8 cellular contexts compared by ENCODE assay signal in genomic region chr5:40798012-40798855, GRCh38. TPM values are rescaled to one million over a fixed set of nuclear protein-coding genes. Genes with fewer than 3 reads are reported as not detected.
DNase-seq lines count a peak whose midpoint lies in the region; ATAC-seq and TF ChIP-seq lines count a peak whose summit lies in the region.

PRKAA1 (minus strand) TSS chr5:40798374; CDS start chr5:40798189, 185 bp downstream.

- peak; percentile 77 for TF ChIP-seq CTCF in Calu3 (IDR thresholded peaks at IDR 0.05; ENCODE audit: unreplicated experiment)

- peak within 1 kb of the TSS; percentile 66 for H3K27ac Mint-ChIP-seq in Calu3 (ENCODE audit: unreplicated experiment)
- H3K27ac Mint-ChIP-seq in effector memory CD8-positive, alpha-beta T cell = peak within 1 kb of the TSS; percentile 87 to 90

- H2BK5ac ChIP-seq in mesenchymal stem cell (ENCODE audit: low read depth, low read length, poor library complexity, severe bottlenecking) = peak within 1 kb of the TSS; percentile 59

- H3K4me2 ChIP-seq in mesenchymal stem cell (ENCODE audit: low read length, poor library complexity, severe bottlenecking) = peak within 1 kb of the TSS; percentile 92

- H2BK120ac ChIP-seq in mesenchymal stem cell (ENCODE audit: low read depth, low read length) = peak within 1 kb of the TSS; percentile 71

- no TSS peak for BruUV-seq in Calu3 (replicated peaks; lab: Mats Ljungman, UMichigan)

- no peak within 1 kb of the TSS for H2AK5ac ChIP-seq in mesenchymal stem cell (ENCODE audit: low read length, severe bottlenecking)

- peaks cover 12% of the 10 kb centered on the region for H3K4me1 Mint-ChIP-seq in Calu3 (ENCODE audit: low read depth, unreplicated experiment)
- peaks cover 21 to 40% of the 10 kb centered on the region in 2 donors for H3K4me1 Mint-ChIP-seq in effector memory CD8-positive, alpha-beta T cell (ENCODE audit: low read depth in 2 of 2)

- peak within 1 kb of the TSS; percentile 98 for H3K9ac ChIP-seq in mesenchymal stem cell (ENCODE audit: low read length)

- peaks cover 47% of the 10 kb centered on the region for H3K36me3 Mint-ChIP-seq in Calu3 (ENCODE audit: insufficient read depth, unreplicated experiment)
- peaks cover 14% of the 10 kb centered on the region for H3K36me3 Mint-ChIP-seq in effector memory CD8-positive, alpha-beta T cell (ENCODE audit: insufficient read depth)

- no peaks in the 10 kb centered on the region for H3K9me3 ChIP-seq in mesenchymal stem cell (ENCODE audit: control insufficient read depth, low read length)

- peak within 1 kb of the TSS; percentile 96 for H3K27ac ChIP-seq in mesenchymal stem cell (ENCODE audit: low read length, poor library complexity, severe bottlenecking)

- H3K36me3 ChIP-seq in mesenchymal stem cell (ENCODE audit: control insufficient read depth in 1 of 2, insufficient read depth in 2 of 2, low read depth in 1 of 2, low read length in 2 of 2) = peaks cover 0 to 7% of the 10 kb centered on the region in 2 experiments

- no peaks in the 10 kb centered on the region for H3K4me1 ChIP-seq in mesenchymal stem cell (ENCODE audit: control insufficient read depth, insufficient read depth, low read depth, low read length)

- intact Hi-C loops in Calu3 (cut with micrococcal nuclease; ENCODE audit: unreplicated experiment) = no loop called here

- H4K91ac ChIP-seq in mesenchymal stem cell (ENCODE audit: low read length) = no peak within 1 kb of the TSS

- H3K4ac ChIP-seq in mesenchymal stem cell (ENCODE audit: low read depth in 1 of 2, low read length in 2 of 2) = peak within 1 kb of the TSS; percentile 13 to 96

- peak within 1 kb of the TSS; percentile 85 for H3K4me3 Mint-ChIP-seq in Calu3 (ENCODE audit: low read depth, unreplicated experiment)
- peak within 1 kb of the TSS; percentile 83 to 89 for H3K4me3 Mint-ChIP-seq in effector memory CD8-positive, alpha-beta T cell

- peak within 1 kb of the TSS; percentile 86 for H4K8ac ChIP-seq in mesenchymal stem cell (ENCODE audit: low read length)

- peak within 1 kb of the TSS; percentile 93 for H2AFZ ChIP-seq in mesenchymal stem cell (ENCODE audit: low read depth, low read length)

- H3K14ac ChIP-seq in mesenchymal stem cell (ENCODE audit: low read length in 2 of 2) = peak within 1 kb of the TSS in 1 of 2 experiments; percentile 99

- CTCF ChIA-PET in Calu3 (lab: Charles Lee) = interaction anchor here (0.6 to 2.4 kb wide), 7 partner anchors 9 to 152 kb away, joined by 3 to 7 read pairs (median 3); no protein-coding TSS in a partner anchor

- H3K9me3 Mint-ChIP-seq in Calu3 (ENCODE audit: low read depth, unreplicated experiment) = no peaks in the 10 kb centered on the region
- H3K9me3 Mint-ChIP-seq in effector memory CD8-positive, alpha-beta T cell = no peaks in the 10 kb centered on the region

- peak; percentile 95 for ATAC-seq in GM21390 (IDR thresholded peaks at IDR 0.05; ENCODE audit: unreplicated experiment)
- peak; percentile 89 for ATAC-seq in effector memory CD8-positive, alpha-beta T cell (replicated peaks)

- H3K18ac ChIP-seq in mesenchymal stem cell (ENCODE audit: low read depth in 1 of 2, low read length in 2 of 2) = peak within 1 kb of the TSS; percentile 81 to 96

- peak within 1 kb of the TSS in 1 of 2 experiments; percentile 76 for H2BK12ac ChIP-seq in mesenchymal stem cell (ENCODE audit: low read length in 2 of 2)

- WGBS in mesenchymal stem cell = under 1% methylated on average over 37 of the region's 73 CpGs

- H3K79me1 ChIP-seq in mesenchymal stem cell (replicated peaks; ENCODE audit: low read length, poor library complexity, severe bottlenecking) = no peaks in the 10 kb centered on the region

- peak; percentile 95 for DNase-seq in Calu3
- peak in 73 of 76 experiments; percentile 14 to 91 (median 78) for DNase-seq in HUDEP-2 (lab: John Stamatoyannopoulos, UW; ENCODE audit: unreplicated experiment in 76 of 76)
- DNase-seq in NOMO-1 treated with DMSO at 0.1 percent for 48 hours (lab: John Stamatoyannopoulos, UW; ENCODE audit: unreplicated experiment) = peak; percentile 95
- peak; percentile 77 to 84 for DNase-seq in activated CD8-positive, alpha-beta memory T cell treated with anti-CD3 and anti-CD28 coated beads for 4 hours (ENCODE audit: low read depth in 2 of 2)
- peak; percentile 89 to 92 (median 90) for DNase-seq in effector memory CD8-positive, alpha-beta T cell
- peak; percentile 88 for DNase-seq in mesenchymal stem cell
- peak; percentile 85 for DNase-seq in stimulated activated CD8-positive, alpha-beta memory T cell treated with anti-CD3 and anti-CD28 coated beads, Interleukin-12 subunit alpha, Interleukin-12 subunit beta, amount 100 ng/mL, for 4 hours (ENCODE audit: low read depth)

- H3K27me3 Mint-ChIP-seq in Calu3 (ENCODE audit: unreplicated experiment) = no peaks in the 10 kb centered on the region
- H3K27me3 Mint-ChIP-seq in effector memory CD8-positive, alpha-beta T cell = no peaks in the 10 kb centered on the region

- no peaks in the 10 kb centered on the region for H3K27me3 ChIP-seq in mesenchymal stem cell (ENCODE audit: control insufficient read depth in 1 of 2, insufficient read depth in 1 of 2, low read length in 2 of 2)

- H3K23ac ChIP-seq in mesenchymal stem cell (ENCODE audit: low read length in 2 of 2) = peak within 1 kb of the TSS in 1 of 2 experiments; percentile 34

- peak within 1 kb of the TSS; percentile 91 to 98 for H3K4me3 ChIP-seq in mesenchymal stem cell (ENCODE audit: insufficient read depth in 1 of 2, low read depth in 1 of 2, low read length in 2 of 2)

- H2BK15ac ChIP-seq in mesenchymal stem cell (ENCODE audit: low read depth, poor library complexity, severe bottlenecking) = peak within 1 kb of the TSS; percentile 96

RNA-seq across cellular contexts. Expression of gene PRKAA1, which starts in this region (rescaled TPM):
- total RNA-seq in Calu3 (2022) = 117 and 118 TPM in 2 replicates
- polyA plus RNA-seq in mesenchymal stem cell (2013, experiment 1 of 2) = 64.0 TPM
- polyA plus RNA-seq in mesenchymal stem cell (2013, experiment 2 of 2) = 64.5 TPM

Comparison
In these comparisons a context has a peak if more than half of its experiments do, and no peak if none do; other contexts are left out.
1. Peak in every context shown above with its lines: DNase-seq, ATAC-seq, H3K4me3 ChIP-seq and H3K27ac ChIP-seq.